In genomic region chr1:231093158-231093922, GRCh38 we compare ENCODE assay signal across 10 cellular contexts. TPM values are rescaled to one million over a fixed set of nuclear protein-coding genes. Genes with fewer than 3 reads are reported as not detected.
A peak's percentile ranks its signal among the peaks of the same experiment; 100 is the strongest.
DNase-seq lines count a peak whose midpoint lies in the region; ATAC-seq, FAIRE-seq and TF ChIP-seq lines count a peak whose summit lies in the region.
"Had no signal": no experiment of that assay in that cellular context is flagged by ENCODE, and none has a peak within 500 bp of the region (broad histone marks: within the 10 kb centered on the region; RNA-seq: fewer than 3 reads in every experiment).

No MANE protein-coding gene starts in this region.

- H3K4me1 ChIP-seq in K562 (replicated peaks in 1 of 2; ENCODE audit: control insufficient read depth in 2 of 2, insufficient read depth in 2 of 2, low read length in 2 of 2): peaks cover 0 to 5% of the 10 kb centered on the region in 2 experiments; a peak in 4 of 5 replicates
- H3K4me1 ChIP-seq in ovary (ENCODE audit: insufficient read depth): no peaks in the 10 kb centered on the region

- CTCF ChIA-PET in K562 (lab: Yijun Ruan, JAX; ENCODE audit: low intra/inter-chr PET ratio): interaction anchor here (0.7 to 4.1 kb wide), 3 partner anchors 114 to 296 kb away, joined by 3 to 14 read pairs (median 3); no protein-coding TSS in a partner anchor

- no peak overlapping the region for H3K4me2 ChIP-seq in K562 (ENCODE audit: insufficient read depth, low read length)

- POLR2A ChIA-PET in K562 (lab: Yijun Ruan, JAX): interaction anchor here (1.0 to 2.1 kb wide), 6 partner anchors 8 to 117 kb away, joined by 3 to 6 read pairs (median 4); no protein-coding TSS in a partner anchor

- no peak for FAIRE-seq in K562 (lab: Jason Lieb, UNC)

- ATAC-seq in K562: peak; percentile 57
- ATAC-seq in stimulated activated naive CD8-positive, alpha-beta T cell treated with anti-CD3 and anti-CD28 coated beads, Interleukin-15, amount 100 ng/mL, for 72 hours: no peak

- H3K4me1 Mint-ChIP-seq in type B pancreatic cell (ENCODE audit: unreplicated experiment): peaks cover 16% of the 10 kb centered on the region
- H3K4me1 Mint-ChIP-seq in stimulated activated naive CD8-positive, alpha-beta T cell treated with anti-CD3 and anti-CD28 coated beads, Interleukin-15, amount 100 ng/mL, for 72 hours: no peaks in the 10 kb centered on the region
- H3K4me1 Mint-ChIP-seq: naive B cell had no signal

- no peaks in the 10 kb centered on the region for H3K9me1 ChIP-seq in K562 (ENCODE audit: control insufficient read depth, insufficient read depth, low read length)

- DNase-seq in NCI-H2227 treated with DMSO at 0.1 percent for 48 hours (lab: John Stamatoyannopoulos, UW) (peak; percentile 71), K562 (ENCODE audit: extremely low read depth in 1 of 4, low spot score in 3 of 4) (peak in 1 of 4 experiments; percentile 24), iris pigment epithelial cell (ENCODE audit: low read depth) (peak; percentile 15), type B pancreatic cell (ENCODE audit: extremely low spot score, unreplicated experiment) (no peak), ureter (ENCODE audit: low spot score) (no peak), ovary (no peak)
- DNase-seq in stimulated activated naive CD8-positive, alpha-beta T cell treated with anti-CD3 and anti-CD28 coated beads, Interleukin-15, amount 100 ng/mL, for 72 hours: no peak
- DNase-seq: activated CD4-positive, alpha-beta T cell treated with anti-CD3 and anti-CD28 coated beads for 4 hours; gastrocnemius medialis; naive B cell had no signal

- in situ Hi-C loops in K562 (cut with MboI): no loop called here

- peak; percentile 79 to 82 for TF ChIP-seq RAD21 in K562 (CRISPR knock-in tag; conservative IDR thresholded peaks at IDR 0.05 in 1 of 2, IDR thresholded peaks at IDR 0.05 in 1 of 2)

- TF ChIP-seq EP300 in K562 (IDR thresholded peaks at IDR 0.05; ENCODE audit: low read length) (no peak), ovary (IDR thresholded peaks at IDR 0.05) (no peak)

- H3K9ac ChIP-seq in K562 (ENCODE audit: insufficient read depth in 1 of 2, low read depth in 2 of 2, low read length in 2 of 2): no peak overlapping the region

- H4K20me1 ChIP-seq in K562 (replicated peaks; ENCODE audit: control insufficient read depth, insufficient read depth, low read length): no peaks in the 10 kb centered on the region

- no peak overlapping the region for H2AFZ ChIP-seq in K562 (ENCODE audit: low read depth, low read length)

- no peaks in the 10 kb centered on the region for H3K9me3 ChIP-seq in K562 (replicated peaks; ENCODE audit: control insufficient read depth, insufficient read depth, low read depth, low read length)
- no peaks in the 10 kb centered on the region for H3K9me3 ChIP-seq in ovary
- H3K9me3 ChIP-seq: gastrocnemius medialis had no signal

- no peak overlapping the region for H3K4me3 ChIP-seq in K562
- H3K4me3 ChIP-seq in ovary: no peak overlapping the region
- H3K4me3 ChIP-seq: gastrocnemius medialis had no signal

- intact Hi-C loops in K562 (cut with micrococcal nuclease): loop anchor here (5.0 to 10.0 kb wide), 3 partner anchors 76 to 511 kb away; partner anchors contain the start of genes ARV1 and TTC13
- intact Hi-C loops in ovary (cut with DNase I): no loop called here

- no peak overlapping the region for H3K27ac ChIP-seq in K562 (ENCODE audit: extremely low read depth, low read depth, low read length)
- no peak overlapping the region for H3K27ac ChIP-seq in ovary
- H3K27ac ChIP-seq: gastrocnemius medialis had no signal

- H3K4me3 Mint-ChIP-seq in type B pancreatic cell: no peak overlapping the region
- H3K4me3 Mint-ChIP-seq in stimulated activated naive CD8-positive, alpha-beta T cell treated with anti-CD3 and anti-CD28 coated beads, Interleukin-15, amount 100 ng/mL, for 72 hours: no peak overlapping the region
- H3K4me3 Mint-ChIP-seq: naive B cell had no signal

- H3K79me2 ChIP-seq in K562 (ENCODE audit: control insufficient read depth, insufficient read depth, low read length): no peaks in the 10 kb centered on the region

- WGBS in K562 (ENCODE audit: insufficient coverage, low coverage, missing lambda C conversion rate): 29% methylated on average over 13 of the region's 13 CpGs
- WGBS in ovary, 3 donors: 48 to 54% (median 53%) methylated on average over 13 of the region's 13 CpGs

- H3K27ac Mint-ChIP-seq in type B pancreatic cell: no peak overlapping the region
- H3K27ac Mint-ChIP-seq in stimulated activated naive CD8-positive, alpha-beta T cell treated with anti-CD3 and anti-CD28 coated beads, Interleukin-15, amount 100 ng/mL, for 72 hours: no peak overlapping the region

- no TSS peak for BruUV-seq in K562 (replicated peaks; lab: Mats Ljungman, UMichigan)

- no peaks in the 10 kb centered on the region for H3K36me3 Mint-ChIP-seq in type B pancreatic cell
- H3K36me3 Mint-ChIP-seq: naive B cell had no signal

- no peak for TF ChIP-seq POLR2A in K562 (conservative IDR thresholded peaks at IDR 0.05)
- TF ChIP-seq POLR2A in ovary (IDR thresholded peaks at IDR 0.05): no peak

- H3K36me3 ChIP-seq in K562 (ENCODE audit: control insufficient read depth, insufficient read depth, low read length) (no peaks in the 10 kb centered on the region), ovary (no peaks in the 10 kb centered on the region)
- H3K36me3 ChIP-seq: gastrocnemius medialis had no signal

- TF ChIP-seq CTCF in K562 (IDR thresholded peaks at IDR 0.05 in 2 of 3, conservative IDR thresholded peaks at IDR 0.05 in 1 of 3; ENCODE audit: insufficient read depth in 2 of 3, low read depth in 1 of 3, low read length in 3 of 3) (peak; percentile 39 to 71 (median 51); a peak in 4 of 6 replicates), type B pancreatic cell (conservative IDR thresholded peaks at IDR 0.05) (peak; percentile 24), ovary (IDR thresholded peaks at IDR 0.05) (no peak)

- H3K27me3 Mint-ChIP-seq in type B pancreatic cell: peaks cover 27% of the 10 kb centered on the region
- H3K27me3 Mint-ChIP-seq in stimulated activated naive CD8-positive, alpha-beta T cell treated with anti-CD3 and anti-CD28 coated beads, Interleukin-15, amount 100 ng/mL, for 72 hours: peaks cover 44% of the 10 kb centered on the region

- H3K27me3 ChIP-seq in K562 (ENCODE audit: control insufficient read depth in 2 of 2, insufficient read depth in 2 of 2, low read length in 2 of 2): peaks cover 11 to 19% of the 10 kb centered on the region in 2 experiments; a peak in 4 of 5 replicates
- no peaks in the 10 kb centered on the region for H3K27me3 ChIP-seq in ovary
- H3K27me3 ChIP-seq: gastrocnemius medialis had no signal

- H3K9me3 Mint-ChIP-seq in type B pancreatic cell: no peaks in the 10 kb centered on the region
- no peaks in the 10 kb centered on the region for H3K9me3 Mint-ChIP-seq in stimulated activated naive CD8-positive, alpha-beta T cell treated with anti-CD3 and anti-CD28 coated beads, Interleukin-15, amount 100 ng/mL, for 72 hours

TF ChIP-seq in K562, 482 proteins besides CTCF, POLR2A, EP300 and RAD21 (continues in another document):
- TF ChIP-seq STAG1 (CRISPR knock-in tag; IDR thresholded peaks at IDR 0.05; ENCODE audit: borderline replicate concordance): peak; percentile 20; the same call in 1 of the 2 replicates
- TF ChIP-seq UBTF (IDR thresholded peaks at IDR 0.05; ENCODE audit: borderline replicate concordance in 1 of 2, low read depth in 2 of 2, low read length in 2 of 2): peak in 1 of 2 experiments; percentile 48; a peak in 1 of 4 replicates
- TF ChIP-seq SUPT5H (IDR thresholded peaks at IDR 0.05): no peak
- no peak for TF ChIP-seq ZNF354B (CRISPR knock-in tag; IDR thresholded peaks at IDR 0.05)

RNA-seq across cellular contexts. Expression of gene FAM89A, which starts 53.3 kb away (rescaled TPM):
- 18.2 and 25.0 TPM in 2 replicates for total RNA-seq in K562 (2011; cell fraction: chromatin; rRNA removed; ENCODE audit: low replicate concordance)
- total RNA-seq in K562 (2011; cell fraction: nucleolus; rRNA removed): 12.5 and 13.6 TPM in 2 replicates
- 18.5 and 25.7 TPM in 2 replicates for total RNA-seq in K562 (2011; cell fraction: nucleoplasm; rRNA removed)
- 66.2 TPM in 2 replicates for total RNA-seq in K562 (2014; rRNA removed)
- total RNA-seq in K562 (2014; rRNA removed; fragmentation: Illumina TruSeq; extraction: Trizol): 43.3 and 43.5 TPM in 2 replicates
- 25.1 and 29.3 TPM in 2 replicates for total RNA-seq in K562 (2015; rRNA removed; fragmentation: Illumina TruSeq; extraction: Trizol)
- 56.5 and 56.9 TPM in 2 replicates for total RNA-seq in K562 (2021)
- polyA plus RNA-seq in K562 (2011; rRNA removed): 25.6 and 45.4 TPM in 2 replicates
- 26.9 and 37.2 TPM in 2 replicates for polyA plus RNA-seq in K562 (2011; cell fraction: cytosol; rRNA removed)
- 11.3 and 14.9 TPM in 2 replicates for polyA plus RNA-seq in K562 (2011; cell fraction: nucleus; rRNA removed)
- 41.1 and 110 TPM in 2 replicates for polyA plus RNA-seq in K562 (2012)
- 41.0 and 42.1 TPM in 2 replicates for polyA plus RNA-seq in K562 (2014; fragmentation: Illumina TruSeq; extraction: Trizol)
- polyA plus RNA-seq in K562 (2014; fragmentation: Nextera tagmentation; extraction: Ambion mirVana): 10 to 100 TPM in 1 of 2 experiments, 1 to 10 TPM in 1; 8.7 to 13.3 TPM
- 54.5 and 56.0 TPM in 2 replicates for polyA plus RNA-seq in K562 (2014; rRNA removed)
- 21.1 and 30.9 TPM in 2 replicates for polyA minus RNA-seq in K562 (2011; rRNA and poly(A)+ RNA removed)
- polyA minus RNA-seq in K562 (2011; cell fraction: cytosol; rRNA and poly(A)+ RNA removed): 6.7 and 15.0 TPM in 2 replicates
- polyA minus RNA-seq in K562 (2011; cell fraction: nucleus; rRNA and poly(A)+ RNA removed): 8.4 and 9.6 TPM in 2 replicates
- 8.3 and 11.9 TPM in 2 replicates for total RNA-seq in type B pancreatic cell (ENCODE audit: low replicate concordance)
- 11.3 TPM for total RNA-seq in ureter
- 10 to 100 TPM in 4 of 7 donors, 1 to 10 TPM in 3; 7.0 to 18.0 (median 10.8) TPM for total RNA-seq in ovary
- polyA plus RNA-seq in ovary: 1 to 10 TPM; 8.4 to 8.6 TPM

Comparison
In these comparisons a context has a peak if more than half of its experiments do, and no peak if none do; other contexts are left out.
1. DNase-seq: peak in NCI-H2227 treated with DMSO at 0.1 percent for 48 hours (single experiment) and iris pigment epithelial cell (single experiment); none in type B pancreatic cell (single experiment), stimulated activated naive CD8-positive, alpha-beta T cell treated with anti-CD3 and anti-CD28 coated beads, Interleukin-15, amount 100 ng/mL, for 72 hours (0 of 2), ureter (single experiment) and ovary (0 of 5).
2. CTCF ChIP-seq: peak in K562 (3 of 3) and type B pancreatic cell (single experiment); none in ovary (0 of 3).